In genomic region chr2:190023860-190024259, GRCh38 we compare ENCODE assay signal across 8 cellular contexts. TPM values are rescaled to one million over a fixed set of nuclear protein-coding genes. Genes with fewer than 3 reads are reported as not detected.
A peak's percentile ranks its signal among the peaks of the same experiment; 100 is the strongest.
DNase-seq lines count a peak whose midpoint lies in the region; ATAC-seq and TF ChIP-seq lines count a peak whose summit lies in the region.

No MANE protein-coding gene starts in this region.

- ATAC-seq in PC-3 (peak; percentile 73), GM18505 (IDR thresholded peaks at IDR 0.05; ENCODE audit: unreplicated experiment) (no peak)

- no peaks in the 10 kb centered on the region for H4K20me1 ChIP-seq in PC-3 (ENCODE audit: low read length)

- no peak overlapping the region for H3K4me3 Mint-ChIP-seq in activated T-cell treated with anti-CD3 and anti-CD28 coated beads, Interleukin-2, amount 50 U/mL, for 24 hours

- no peaks in the 10 kb centered on the region for H3K79me1 ChIP-seq in trophoblast cell (ENCODE audit: low read length)

- H3K36me3 ChIP-seq in PC-3 (ENCODE audit: low read depth, low read length) (no peaks in the 10 kb centered on the region), trophoblast cell (ENCODE audit: control insufficient read depth in 1 of 2, insufficient read depth in 2 of 2, low read length in 2 of 2) (no peaks in the 10 kb centered on the region)

- no peaks in the 10 kb centered on the region for H3K36me3 Mint-ChIP-seq in activated T-cell treated with anti-CD3 and anti-CD28 coated beads, Interleukin-2, amount 50 U/mL, for 24 hours (ENCODE audit: low read depth)

- no peak overlapping the region for H2BK5ac ChIP-seq in trophoblast cell (ENCODE audit: low read depth, low read length, poor library complexity)

- H3K79me2 ChIP-seq in PC-3 (ENCODE audit: low read length) (no peaks in the 10 kb centered on the region), trophoblast cell (ENCODE audit: control insufficient read depth, insufficient read depth, low read length, poor library complexity) (no peaks in the 10 kb centered on the region)

- no peaks in the 10 kb centered on the region for H3K4me1 ChIP-seq in PC-3 (ENCODE audit: insufficient read depth, low read length)
- H3K4me1 ChIP-seq in trophoblast cell (ENCODE audit: control insufficient read depth in 1 of 2, insufficient read depth in 2 of 2, low read length in 2 of 2), result no peaks in the 10 kb centered on the region

- DNase-seq in A172 (ENCODE audit: low spot score) (peak; percentile 62), GF-D8 (lab: John Stamatoyannopoulos, UW) (peak; percentile 5), HT-29 (ENCODE audit: low spot score) (peak; percentile 78), PC-3 (peak; percentile 73), epithelial cell of proximal tubule (ENCODE audit: low read depth) (peak; percentile 1), trophoblast cell (peak; percentile 39 to 90)
- no peak for DNase-seq in activated T-cell treated with anti-CD3 and anti-CD28 coated beads, Interleukin-2, amount 50 U/mL, for 24 hours

- no peaks in the 10 kb centered on the region for H3K9me2 ChIP-seq in PC-3 (replicated peaks; ENCODE audit: low read length)

- H3K14ac ChIP-seq in trophoblast cell (ENCODE audit: low read length), result no peak overlapping the region

- no peak overlapping the region for H3K4me3 ChIP-seq in PC-3 (ENCODE audit: low read length)
- H3K4me3 ChIP-seq in epithelial cell of proximal tubule (ENCODE audit: low read depth, low read length), result no peak overlapping the region
- H3K4me3 ChIP-seq in trophoblast cell (ENCODE audit: low read depth, low read length), result no peak overlapping the region

- H4K12ac ChIP-seq in trophoblast cell (ENCODE audit: low read depth, low read length), result no peak overlapping the region

- H2BK12ac ChIP-seq in trophoblast cell (ENCODE audit: low read length), result no peak overlapping the region

- H3K9ac ChIP-seq in PC-3 (ENCODE audit: low read length) (no peak overlapping the region), trophoblast cell (ENCODE audit: low read length) (no peak overlapping the region)

- no peak overlapping the region for H4K91ac ChIP-seq in trophoblast cell (ENCODE audit: low read depth, low read length)

- H3K27ac Mint-ChIP-seq in activated T-cell treated with anti-CD3 and anti-CD28 coated beads, Interleukin-2, amount 50 U/mL, for 24 hours, result no peak overlapping the region

- H3K18ac ChIP-seq in trophoblast cell (ENCODE audit: low read length), result no peak overlapping the region

- no peaks in the 10 kb centered on the region for H3F3A ChIP-seq in PC-3 (ENCODE audit: low read length, unreplicated experiment)

- no TSS peak for BruUV-seq in PC-3 (replicated peaks; lab: Mats Ljungman, UMichigan)

- POLR2A ChIA-PET in PC-3 (lab: Charles Lee; ENCODE audit: unreplicated experiment), result no interaction called here

- no peaks in the 10 kb centered on the region for H3K9me3 Mint-ChIP-seq in activated T-cell treated with anti-CD3 and anti-CD28 coated beads, Interleukin-2, amount 50 U/mL, for 24 hours

- H2AFZ ChIP-seq in PC-3 (ENCODE audit: low read length), result no peak overlapping the region
- no peak overlapping the region for H2AFZ ChIP-seq in trophoblast cell (ENCODE audit: insufficient read depth, low read length, poor library complexity)

- WGBS in trophoblast cell (ENCODE audit: extremely low coverage, insufficient coverage, insufficient read length), result no CpG with 5 or more reads among the region's 5 CpGs

- H4K8ac ChIP-seq in trophoblast cell (ENCODE audit: low read depth, low read length), result no peak overlapping the region

- TF ChIP-seq POLR2A in GM18505 (IDR thresholded peaks at IDR 0.05; ENCODE audit: borderline replicate concordance, extremely low read depth, insufficient read depth, insufficient read length), result no peak

- no peak overlapping the region for H3K23ac ChIP-seq in trophoblast cell (ENCODE audit: low read length)

- H3K27me3 Mint-ChIP-seq in activated T-cell treated with anti-CD3 and anti-CD28 coated beads, Interleukin-2, amount 50 U/mL, for 24 hours, result peaks cover 21% of the 10 kb centered on the region

- no peak overlapping the region for H2BK120ac ChIP-seq in trophoblast cell (ENCODE audit: insufficient read depth, low read length, poor library complexity)

- H3K27ac ChIP-seq in PC-3 (ENCODE audit: low read length) (no peak overlapping the region), trophoblast cell (ENCODE audit: low read depth, low read length) (no peak overlapping the region)

- no peaks in the 10 kb centered on the region for H3K4me1 Mint-ChIP-seq in activated T-cell treated with anti-CD3 and anti-CD28 coated beads, Interleukin-2, amount 50 U/mL, for 24 hours (ENCODE audit: low read depth)

- TF ChIP-seq CTCF in PC-3 (conservative IDR thresholded peaks at IDR 0.05; ENCODE audit: low read depth, low read length) (peak; percentile 77), epithelial cell of proximal tubule (conservative IDR thresholded peaks at IDR 0.05; ENCODE audit: low read depth, low read length) (peak; percentile 60)

- intact Hi-C loops in PC-3 (cut with micrococcal nuclease), result loop anchor here (2.0 to 5.0 kb wide), 2 partner anchors 47 to 227 kb away; no protein-coding TSS in a partner anchor

- no peak overlapping the region for H3K4me2 ChIP-seq in PC-3 (ENCODE audit: low read length)
- H3K4me2 ChIP-seq in trophoblast cell (ENCODE audit: low read length), result no peak overlapping the region

- H3K9me3 ChIP-seq in PC-3 (ENCODE audit: low read length) (no peaks in the 10 kb centered on the region), trophoblast cell (ENCODE audit: insufficient read depth, low read depth, low read length) (peaks cover 1% of the 10 kb centered on the region)

- H3K4ac ChIP-seq in trophoblast cell (ENCODE audit: low read depth, low read length), result no peak overlapping the region

- H3K27me3 ChIP-seq in PC-3 (ENCODE audit: low read length) (peaks cover 8% of the 10 kb centered on the region; the same call in 1 of the 2 replicates), trophoblast cell (ENCODE audit: insufficient read depth, low read length) (no peaks in the 10 kb centered on the region)

- CTCF ChIA-PET in PC-3 (lab: Charles Lee), result interaction anchor here (0.6 kb wide), 1 partner anchor 228 kb away, joined by 3 read pairs; no protein-coding TSS in a partner anchor

- no peak overlapping the region for H2AK5ac ChIP-seq in trophoblast cell (ENCODE audit: low read length)

RNA-seq across cellular contexts. Expression of gene MSTN, which starts 38.7 kb away (rescaled TPM):
- total RNA-seq in A172 (2014; rRNA removed; shearing (Covaris generic)), result 0.02 TPM in 1 of 2 replicates, not detected in the other
- total RNA-seq in HT-29 (2014; rRNA removed; shearing (Covaris generic)), result not detected in 2 replicates
- total RNA-seq in PC-3 (2014; rRNA removed), result not detected in 2 replicates
- 0.14 TPM in 1 of 2 replicates, not detected in the other for total RNA-seq in epithelial cell of proximal tubule
- 0.05 and 0.06 TPM in 2 replicates for polyA plus RNA-seq in trophoblast cell (2013)
